ENCODE assay signal across 1 cellular context in the genomic region with DNA sequence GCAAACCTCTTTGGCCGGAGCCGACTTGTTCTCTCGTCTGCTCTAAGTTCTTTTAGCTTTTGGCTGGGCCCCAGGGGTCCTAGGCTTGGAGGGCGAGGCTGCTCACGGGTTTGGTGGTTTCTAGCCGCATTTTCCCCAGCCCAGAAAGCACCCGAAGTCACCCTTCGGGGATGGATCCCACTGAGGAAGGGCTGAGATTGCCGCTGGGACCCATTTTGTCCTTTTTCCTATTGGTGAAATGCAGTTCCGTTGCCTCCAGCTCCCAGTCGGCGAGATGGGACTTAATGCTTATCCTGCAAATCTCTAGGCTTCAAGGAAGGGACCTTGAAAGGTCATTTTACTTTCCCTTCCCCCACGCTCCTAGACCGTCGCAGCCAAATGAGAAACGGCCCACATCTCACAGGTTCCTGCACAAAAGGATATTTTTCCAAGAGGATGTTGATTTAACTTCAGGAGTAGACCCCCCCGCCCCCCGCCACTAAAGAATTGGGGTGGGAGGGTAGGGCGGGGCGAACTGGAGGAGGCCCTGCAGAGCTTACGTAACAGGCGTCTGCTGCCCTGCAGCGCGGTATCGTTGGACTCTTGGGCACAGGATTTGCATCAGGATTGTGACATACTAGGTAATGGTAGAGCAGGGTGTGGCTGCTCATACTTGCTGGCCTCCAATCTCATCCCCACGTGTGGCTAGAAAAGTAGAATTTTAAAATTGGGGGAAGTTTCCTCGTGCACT.
TF ChIP-seq lines count a peak whose summit lies in the region.

No MANE protein-coding gene starts in this region.

TF ChIP-seq in HEK293, 187 proteins besides CTCF, POLR2A, EP300 and RAD21 (continued from another document):
- TF ChIP-seq, protein P1, sequence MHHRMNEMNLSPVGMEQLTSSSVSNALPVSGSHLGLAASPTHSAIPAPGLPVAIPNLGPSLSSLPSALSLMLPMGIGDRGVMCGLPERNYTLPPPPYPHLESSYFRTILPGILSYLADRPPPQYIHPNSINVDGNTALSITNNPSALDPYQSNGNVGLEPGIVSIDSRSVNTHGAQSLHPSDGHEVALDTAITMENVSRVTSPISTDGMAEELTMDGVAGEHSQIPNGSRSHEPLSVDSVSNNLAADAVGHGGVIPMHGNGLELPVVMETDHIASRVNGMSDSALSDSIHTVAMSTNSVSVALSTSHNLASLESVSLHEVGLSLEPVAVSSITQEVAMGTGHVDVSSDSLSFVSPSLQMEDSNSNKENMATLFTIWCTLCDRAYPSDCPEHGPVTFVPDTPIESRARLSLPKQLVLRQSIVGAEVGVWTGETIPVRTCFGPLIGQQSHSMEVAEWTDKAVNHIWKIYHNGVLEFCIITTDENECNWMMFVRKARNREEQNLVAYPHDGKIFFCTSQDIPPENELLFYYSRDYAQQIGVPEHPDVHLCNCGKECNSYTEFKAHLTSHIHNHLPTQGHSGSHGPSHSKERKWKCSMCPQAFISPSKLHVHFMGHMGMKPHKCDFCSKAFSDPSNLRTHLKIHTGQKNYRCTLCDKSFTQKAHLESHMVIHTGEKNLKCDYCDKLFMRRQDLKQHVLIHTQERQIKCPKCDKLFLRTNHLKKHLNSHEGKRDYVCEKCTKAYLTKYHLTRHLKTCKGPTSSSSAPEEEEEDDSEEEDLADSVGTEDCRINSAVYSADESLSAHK (tag by site-specific recombination; IDR thresholded peaks at IDR 0.05) = peak; percentile 5; the same call in 1 of the 2 replicates
- 0 out of 2 replicates have a peak, but pooled peaks have one; percentile 29 for TF ChIP-seq IKZF3 (tag by site-specific recombination; IDR thresholded peaks at IDR 0.05)
